In the genomic region with DNA sequence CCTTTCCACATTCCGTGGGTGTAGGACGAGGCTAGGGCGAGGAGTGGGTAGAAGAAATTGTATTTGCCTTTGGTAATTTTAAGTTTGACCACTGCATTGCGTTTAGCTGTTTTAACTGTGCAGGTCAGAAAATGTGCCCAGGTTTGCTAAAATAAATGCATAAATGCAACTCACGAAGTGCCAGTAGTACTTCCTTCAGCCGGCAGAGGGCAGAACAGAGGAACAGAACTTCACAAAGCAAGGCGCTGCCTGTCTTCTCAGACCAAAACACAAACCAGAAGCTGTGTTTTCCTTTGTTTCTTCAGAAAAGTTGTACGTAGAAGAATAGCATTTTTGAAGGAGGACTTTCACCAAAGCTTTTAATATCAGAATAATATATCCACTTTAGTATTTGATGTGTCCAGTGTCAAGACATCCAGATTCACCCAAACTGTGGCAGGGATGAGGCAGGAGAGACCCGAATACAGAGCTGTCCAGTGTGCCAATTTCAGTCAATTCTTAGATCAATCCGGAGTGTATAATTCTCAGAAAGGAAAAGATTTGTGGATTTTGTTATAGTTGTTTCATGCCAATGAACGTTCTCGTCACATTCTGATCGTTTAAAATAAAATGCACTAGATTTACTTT, we compare ENCODE assay signal across 8 cellular contexts.
DNase-seq lines count a peak whose midpoint lies in the region; ATAC-seq, FAIRE-seq and TF ChIP-seq lines count a peak whose summit lies in the region.

No MANE protein-coding gene starts in this region.

- no peaks in the 10 kb centered on the region for H3K79me2 ChIP-seq in OCI-LY3 (ENCODE audit: low read length)

- peak; percentile 93 for FAIRE-seq in A204.1 (lab: Jason Lieb, UNC)

- H3K36me3 ChIP-seq in OCI-LY3 (replicated peaks; ENCODE audit: low read depth, low read length) (no peaks in the 10 kb centered on the region), upper lobe of right lung (no peaks in the 10 kb centered on the region)

- no peaks in the 10 kb centered on the region for H3K9me3 Mint-ChIP-seq in activated T-cell treated with anti-CD3 and anti-CD28 coated beads, Interleukin-2, amount 50 U/mL, for 72 hours
- H3K9me3 Mint-ChIP-seq in osteocyte (ENCODE audit: unreplicated experiment) = no peaks in the 10 kb centered on the region

- TF ChIP-seq CTCF in GM12801 (IDR thresholded peaks at IDR 0.05; ENCODE audit: extremely low read depth, insufficient read length) = peak; percentile 43
- TF ChIP-seq CTCF in OCI-LY3 (IDR thresholded peaks at IDR 0.05; ENCODE audit: low read depth, low read length) = peak; percentile 87
- peak; percentile 71 for TF ChIP-seq CTCF in fibroblast of villous mesenchyme (IDR thresholded peaks at IDR 0.05; ENCODE audit: insufficient read depth, low read depth, low read length)
- peak; percentile 87 for TF ChIP-seq CTCF in osteocyte (IDR thresholded peaks at IDR 0.05)
- TF ChIP-seq CTCF in upper lobe of right lung (IDR thresholded peaks at IDR 0.05) = peak; percentile 78

- H3K4me3 Mint-ChIP-seq in activated T-cell treated with anti-CD3 and anti-CD28 coated beads, Interleukin-2, amount 50 U/mL, for 72 hours = no peak overlapping the region
- peak overlapping the region; percentile 45 for H3K4me3 Mint-ChIP-seq in osteocyte (ENCODE audit: unreplicated experiment)

- peak; percentile 49 for ATAC-seq in HG03045 (IDR thresholded peaks at IDR 0.05; ENCODE audit: unreplicated experiment)
- peak in 1 of 2 donors; percentile 42 for ATAC-seq in activated T-cell treated with anti-CD3 and anti-CD28 coated beads, Interleukin-2, amount 50 U/mL, for 72 hours (replicated peaks in 1 of 2)
- peak; percentile 83 for ATAC-seq in upper lobe of right lung

- H2AFZ ChIP-seq in OCI-LY3 (ENCODE audit: low read depth, low read length) = peak overlapping the region; percentile 32; the same call in 1 of the 2 replicates

- no peak overlapping the region for H3K9ac ChIP-seq in OCI-LY3 (ENCODE audit: low read length)

- H3K27ac Mint-ChIP-seq in activated T-cell treated with anti-CD3 and anti-CD28 coated beads, Interleukin-2, amount 50 U/mL, for 72 hours = no peak overlapping the region
- H3K27ac Mint-ChIP-seq in osteocyte (ENCODE audit: unreplicated experiment) = no peak overlapping the region

- no peaks in the 10 kb centered on the region for H3K9me3 ChIP-seq in OCI-LY3 (ENCODE audit: insufficient read depth, low read length)
- H3K9me3 ChIP-seq in upper lobe of right lung = no peaks in the 10 kb centered on the region

- DNase-seq in activated T-cell treated with anti-CD3 and anti-CD28 coated beads, Interleukin-2, amount 50 U/mL, for 72 hours = peak; percentile 56 to 65
- DNase-seq in fibroblast of villous mesenchyme (ENCODE audit: low read depth) = peak; percentile 44
- no peak for DNase-seq in osteocyte (ENCODE audit: extremely low spot score, unreplicated experiment)
- no peak for DNase-seq in upper lobe of right lung

- H3K27ac ChIP-seq in OCI-LY3 (ENCODE audit: low read length) (no peak overlapping the region), upper lobe of right lung (no peak overlapping the region)

- H3K27me3 Mint-ChIP-seq in activated T-cell treated with anti-CD3 and anti-CD28 coated beads, Interleukin-2, amount 50 U/mL, for 72 hours (ENCODE audit: low read depth) = no peaks in the 10 kb centered on the region
- peaks cover 12% of the 10 kb centered on the region for H3K27me3 Mint-ChIP-seq in osteocyte (ENCODE audit: unreplicated experiment)

- no peaks in the 10 kb centered on the region for H3K36me3 Mint-ChIP-seq in activated T-cell treated with anti-CD3 and anti-CD28 coated beads, Interleukin-2, amount 50 U/mL, for 72 hours (ENCODE audit: insufficient read depth in 2 of 2)
- no peaks in the 10 kb centered on the region for H3K36me3 Mint-ChIP-seq in osteocyte (ENCODE audit: unreplicated experiment)

- H3K27me3 ChIP-seq in OCI-LY3 (ENCODE audit: low read depth, low read length) (no peaks in the 10 kb centered on the region), upper lobe of right lung (no peaks in the 10 kb centered on the region)

- H3K4me3 ChIP-seq in OCI-LY3 (ENCODE audit: low read length) = no peak overlapping the region
- H3K4me3 ChIP-seq in fibroblast of villous mesenchyme (ENCODE audit: low read depth, low read length) = no peak overlapping the region
- H3K4me3 ChIP-seq in upper lobe of right lung = no peak overlapping the region

- H3K4me1 ChIP-seq in OCI-LY3 (ENCODE audit: low read length) (no peaks in the 10 kb centered on the region), upper lobe of right lung (no peaks in the 10 kb centered on the region)

- intact Hi-C loops in upper lobe of right lung (cut with DNase I) = loop anchor here (5.0 kb wide), 1 partner anchor 951 kb away; no protein-coding TSS in a partner anchor

- H4K20me1 ChIP-seq in OCI-LY3 (ENCODE audit: insufficient read depth, low read length) = no peaks in the 10 kb centered on the region

- peak overlapping the region; percentile 14; the same call in 1 of the 2 replicates for H3K4me2 ChIP-seq in OCI-LY3 (ENCODE audit: low read length)

- H3K4me1 Mint-ChIP-seq in activated T-cell treated with anti-CD3 and anti-CD28 coated beads, Interleukin-2, amount 50 U/mL, for 72 hours (ENCODE audit: low read depth) = no peaks in the 10 kb centered on the region
- H3K4me1 Mint-ChIP-seq in osteocyte (ENCODE audit: unreplicated experiment) = peaks cover 7% of the 10 kb centered on the region

Comparison
In these comparisons a context has a peak if more than half of its experiments do, and no peak if none do; other contexts are left out.
1. DNase-seq: peak in activated T-cell treated with anti-CD3 and anti-CD28 coated beads, Interleukin-2, amount 50 U/mL, for 72 hours (2 of 2) and fibroblast of villous mesenchyme (single experiment); none in osteocyte (single experiment) and upper lobe of right lung (single experiment).
2. Peak in every context shown above with its lines, with median percentiles within 50 percentile points of each other: CTCF ChIP-seq.